ENCODE assay signal across 1 cellular context in genomic region chr11:72813740-72814138, GRCh38.
TF ChIP-seq lines count a peak whose summit lies in the region.

No MANE protein-coding gene starts in this region.

TF ChIP-seq in K562, 482 proteins besides CTCF, POLR2A, EP300 and RAD21 (continued from another document and continues in another):
- no peak for TF ChIP-seq ZNF280A (IDR thresholded peaks at IDR 0.05; ENCODE audit: low read depth, partially characterized antibody)
- TF ChIP-seq RBFOX2 (IDR thresholded peaks at IDR 0.05; ENCODE audit: low read depth, low read length) = peak; percentile 90
- no peak for TF ChIP-seq ZNF217 (CRISPR knock-in tag; IDR thresholded peaks at IDR 0.05)
- no peak for TF ChIP-seq ZNF436 (CRISPR knock-in tag; IDR thresholded peaks at IDR 0.05)
- no peak for TF ChIP-seq C11orf30 (IDR thresholded peaks at IDR 0.05; ENCODE audit: low read depth)
- TF ChIP-seq RHOXF2B (CRISPR knock-in tag; conservative IDR thresholded peaks at IDR 0.05) = no peak
- no peak for TF ChIP-seq AFF1 (IDR thresholded peaks at IDR 0.05; ENCODE audit: low read depth in 1 of 2, partially characterized antibody in 2 of 2)
- TF ChIP-seq CLOCK (CRISPR knock-in tag; IDR thresholded peaks at IDR 0.05; ENCODE audit: borderline replicate concordance) = no peak
- TF ChIP-seq UBTF (IDR thresholded peaks at IDR 0.05; ENCODE audit: borderline replicate concordance in 1 of 2, low read depth in 2 of 2, low read length in 2 of 2) = peak; percentile 56 to 67; a peak in 1 of 4 replicates
- peak; percentile 98 for TF ChIP-seq MGA (IDR thresholded peaks at IDR 0.05)
- TF ChIP-seq ZNF512 (tag; IDR thresholded peaks at IDR 0.05) = no peak
- no peak for TF ChIP-seq HNRNPL (IDR thresholded peaks at IDR 0.05; ENCODE audit: low read depth, low read length)
- peak; percentile 32; the same call in 1 of the 2 replicates for TF ChIP-seq CEBPG (CRISPR knock-in tag; IDR thresholded peaks at IDR 0.05)
- no peak for TF ChIP-seq CEBPG (tag; conservative IDR thresholded peaks at IDR 0.05 in 1 of 2, IDR thresholded peaks at IDR 0.05 in 1 of 2)
- peak in 1 of 2 experiments; percentile 45; a peak in 2 of 4 replicates for TF ChIP-seq RCOR1 (IDR thresholded peaks at IDR 0.05; ENCODE audit: borderline replicate concordance in 1 of 2, low read depth in 2 of 2, low read length in 2 of 2)
- TF ChIP-seq HIVEP1 (CRISPR knock-in tag; IDR thresholded peaks at IDR 0.05) = no peak
- TF ChIP-seq KAT2B (IDR thresholded peaks at IDR 0.05; ENCODE audit: low read depth, low read length) = no peak
- TF ChIP-seq ZSCAN32 (CRISPR knock-in tag; IDR thresholded peaks at IDR 0.05) = no peak
- no peak for TF ChIP-seq CEBPZ (IDR thresholded peaks at IDR 0.05; ENCODE audit: borderline replicate concordance, low read depth, low read length)
- TF ChIP-seq POLR2B (IDR thresholded peaks at IDR 0.05; ENCODE audit: low read depth, partially characterized antibody) = peak; percentile 67
- peak; percentile 69; the same call in 1 of the 2 replicates for TF ChIP-seq ZNF644 (tag; IDR thresholded peaks at IDR 0.05; ENCODE audit: low read depth)
- peak; percentile 78 for TF ChIP-seq RNF2 (IDR thresholded peaks at IDR 0.05)
- TF ChIP-seq MAFF (IDR thresholded peaks at IDR 0.05; ENCODE audit: low read length) = no peak
